ENCODE assay signal across 29 cellular contexts in the genomic region with DNA sequence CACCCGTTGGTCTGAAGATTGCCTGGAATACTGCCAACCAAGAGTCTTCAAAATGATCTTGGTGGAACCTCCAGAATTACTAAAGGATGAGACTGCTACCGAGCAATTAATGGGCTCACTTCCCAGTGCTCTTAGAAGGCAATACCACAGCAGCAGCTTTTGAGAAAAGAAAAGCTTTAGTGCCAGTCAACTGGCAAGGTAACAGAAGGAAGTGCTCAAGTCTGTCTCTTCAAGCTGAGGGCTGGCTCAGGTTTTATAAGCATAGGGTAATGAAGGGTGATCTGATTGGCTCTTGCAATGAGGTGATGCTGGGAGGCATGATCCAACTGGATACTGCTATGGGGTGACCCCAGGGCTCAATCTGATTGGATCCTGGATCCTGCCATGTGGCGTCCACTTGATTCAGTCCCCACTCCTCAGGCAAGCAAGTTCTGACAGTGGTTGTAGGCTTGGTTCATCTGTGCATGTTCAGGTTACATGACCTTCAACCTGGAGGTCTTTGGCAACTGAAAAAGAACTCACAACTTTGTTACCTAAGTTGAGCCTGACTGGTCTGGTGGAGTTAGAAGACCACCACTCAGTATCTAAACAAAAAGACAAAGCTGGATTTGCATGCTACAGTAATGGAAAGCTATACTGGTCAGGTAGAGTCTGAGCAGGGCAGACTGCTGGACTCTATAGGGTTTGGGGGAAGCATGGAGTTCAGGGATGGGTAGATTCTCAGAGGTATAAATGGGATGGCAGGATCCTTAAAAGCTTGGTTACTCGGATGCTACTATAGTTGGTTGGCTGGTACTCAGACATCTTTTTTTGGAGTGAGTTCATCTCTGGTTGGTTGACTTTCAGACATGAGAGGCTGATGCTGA. TPM values are rescaled to one million over a fixed set of nuclear protein-coding genes. Genes with fewer than 3 reads are reported as not detected.
"Had no signal": no experiment of that assay in that cellular context is flagged by ENCODE, and none has a peak within 500 bp of the region (broad histone marks: within the 10 kb centered on the region; RNA-seq: fewer than 3 reads in every experiment).

No MANE protein-coding gene starts in this region.

- FAIRE-seq: colon, endothelial cell of umbilical vein had no signal

- H3K27ac Mint-ChIP-seq: activated CD4-positive, alpha-beta memory T cell treated with anti-CD3 and anti-CD28 coated beads for 36 hours; activated naive CD4-positive, alpha-beta T cell treated with anti-CD3 and anti-CD28 coated beads, Interleukin-2, amount 10 ng/mL, durations not matched to agents 7 days and 5 days; activated T-cell treated with anti-CD3 and anti-CD28 coated beads, Interleukin-2, amount 50 U/mL, for 72 hours; immature natural killer cell; progenitor cell of endocrine pancreas had no signal

- H3K9me3 ChIP-seq: body of pancreas, lower lobe of right lung, tibial artery had no signal

- H3K4me3 ChIP-seq: body of pancreas, dorsolateral prefrontal cortex, lower lobe of right lung, tibial artery had no signal

- H3K36me3 ChIP-seq: lower lobe of right lung, tibial artery had no signal

- H3K36me3 Mint-ChIP-seq: activated CD4-positive, alpha-beta memory T cell treated with anti-CD3 and anti-CD28 coated beads for 36 hours; activated naive CD4-positive, alpha-beta T cell treated with anti-CD3 and anti-CD28 coated beads, Interleukin-2, amount 10 ng/mL, durations not matched to agents 7 days and 5 days; immature natural killer cell had no signal

- H3K27me3 Mint-ChIP-seq: activated CD4-positive, alpha-beta memory T cell treated with anti-CD3 and anti-CD28 coated beads for 36 hours; progenitor cell of endocrine pancreas had no signal

- H3K4me1 ChIP-seq: body of pancreas, lower lobe of right lung, tibial artery had no signal

- H3K27ac ChIP-seq: body of pancreas, lower lobe of right lung, tibial artery had no signal

- H3K9me3 Mint-ChIP-seq: activated CD4-positive, alpha-beta memory T cell treated with anti-CD3 and anti-CD28 coated beads for 36 hours; activated T-cell treated with anti-CD3 and anti-CD28 coated beads, Interleukin-2, amount 50 U/mL, for 72 hours; effector memory CD8-positive, alpha-beta T cell; immature natural killer cell had no signal

- DNase-seq: activated CD4-positive, alpha-beta memory T cell treated with anti-CD3 and anti-CD28 coated beads for 36 hours; activated CD4-positive, alpha-beta T cell treated with anti-CD3 and anti-CD28 coated beads for 48 hours; activated CD4-positive, CD25-positive, alpha-beta regulatory T cell; activated effector memory CD4-positive, alpha-beta T cell treated with anti-CD3 and anti-CD28 coated beads, Interleukin-2, amount 50 U/mL, for 16 hours; activated naive CD4-positive, alpha-beta T cell treated with anti-CD3 and anti-CD28 coated beads, Interleukin-2, amount 10 ng/mL, durations not matched to agents 7 days and 5 days; activated T-cell treated with anti-CD3 and anti-CD28 coated beads, Interleukin-2, amount 50 U/mL, for 72 hours; anterior cingulate cortex; body of pancreas; central memory CD4-positive, alpha-beta T cell; dorsolateral prefrontal cortex; effector memory CD8-positive, alpha-beta T cell; foreskin melanocyte; immature natural killer cell; lower lobe of right lung; naive thymus-derived CD4-positive, alpha-beta T cell; retina; stimulated activated CD4-positive, alpha-beta T cell treated with anti-CD3 and anti-CD28 coated beads, Interleukin-2, amount 100 ng/mL, for 48 hours; stimulated activated CD8-positive, alpha-beta memory T cell treated with anti-CD3 and anti-CD28 coated beads, Interleukin-4, amount 100 ng/mL, for 48 hours; stimulated activated naive CD4-positive, alpha-beta T cell; T-helper 9 cell; tibial artery had no signal

- H3K4me1 Mint-ChIP-seq: activated naive CD4-positive, alpha-beta T cell treated with anti-CD3 and anti-CD28 coated beads, Interleukin-2, amount 10 ng/mL, durations not matched to agents 7 days and 5 days; immature natural killer cell; naive thymus-derived CD4-positive, alpha-beta T cell; neural crest cell had no signal

- H3K27me3 ChIP-seq: body of pancreas, dorsolateral prefrontal cortex, tibial artery had no signal

- H3K4me3 Mint-ChIP-seq: activated CD4-positive, alpha-beta memory T cell treated with anti-CD3 and anti-CD28 coated beads for 36 hours; activated naive CD4-positive, alpha-beta T cell treated with anti-CD3 and anti-CD28 coated beads, Interleukin-2, amount 10 ng/mL, durations not matched to agents 7 days and 5 days; activated T-cell treated with anti-CD3 and anti-CD28 coated beads, Interleukin-2, amount 50 U/mL, for 72 hours; effector memory CD8-positive, alpha-beta T cell; immature natural killer cell; naive thymus-derived CD4-positive, alpha-beta T cell; neural crest cell had no signal

- ATAC-seq: activated T-cell treated with anti-CD3 and anti-CD28 coated beads, Interleukin-2, amount 50 U/mL, for 72 hours; body of pancreas; effector memory CD8-positive, alpha-beta T cell; esophagus mucosa; left lobe of liver; lower lobe of right lung; naive thymus-derived CD4-positive, alpha-beta T cell had no signal

RNA-seq across cellular contexts. Expression of a gene that starts 38.4 kb away (rescaled TPM):
- total RNA-seq: activated CD4-positive, alpha-beta memory T cell treated with anti-CD3 and anti-CD28 coated beads for 36 hours; activated T-cell treated with anti-CD3 and anti-CD28 coated beads, Interleukin-2, amount 50 U/mL, for 72 hours; endothelial cell of umbilical vein; left lobe of liver; osteocyte; progenitor cell of endocrine pancreas; T-helper 1 cell treated with Interleukin-12 subunit alpha and Interleukin-12 subunit beta and Interleukin-4 antibody, amounts not matched to agents 30 ng/mL and 1 ng/mL, for 36 hours had no signal
- polyA plus RNA-seq: endothelial cell of umbilical vein; immature natural killer cell; naive thymus-derived CD4-positive, alpha-beta T cell had no signal
